ENCODE assay signal across 9 cellular contexts in the genomic region with DNA sequence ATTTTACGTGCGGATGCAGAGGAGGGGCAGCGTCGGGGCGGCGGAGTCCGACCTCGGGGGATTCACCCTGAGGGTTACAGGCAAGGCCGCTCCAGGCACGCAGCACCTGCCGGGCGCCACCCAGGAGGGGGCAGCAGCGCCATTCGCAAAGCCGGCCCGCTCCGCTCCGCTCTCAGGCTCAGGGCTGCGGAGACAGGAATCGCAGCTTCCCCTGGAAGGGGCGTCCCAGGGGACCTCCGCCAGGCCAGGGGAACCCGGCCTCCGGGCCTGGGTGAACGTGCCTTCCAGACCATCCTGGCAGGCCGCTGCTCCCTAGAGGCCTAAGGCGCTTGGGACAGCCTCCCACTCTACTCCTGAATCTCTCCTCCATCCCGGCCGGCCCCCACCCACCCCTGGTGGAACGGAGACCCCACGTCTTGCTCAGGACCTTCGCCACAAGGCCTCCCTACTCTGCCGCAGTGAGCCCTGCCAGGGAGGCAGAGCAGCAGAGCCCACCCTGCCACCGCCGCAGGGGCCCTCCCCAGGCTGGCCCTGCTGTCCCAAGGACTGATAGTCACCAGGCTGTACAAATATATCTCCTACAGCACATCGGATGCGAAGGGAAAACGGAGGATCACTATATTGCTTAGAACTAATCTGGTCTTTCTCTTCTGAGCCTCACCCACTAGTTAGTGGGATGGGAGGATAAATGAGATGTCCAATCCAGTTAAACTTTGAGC.
DNase-seq lines count a peak whose midpoint lies in the region; ATAC-seq, FAIRE-seq and TF ChIP-seq lines count a peak whose summit lies in the region.
"Had no signal": no experiment of that assay in that cellular context is flagged by ENCODE, and none has a peak within 500 bp of the region (broad histone marks: within the 10 kb centered on the region; RNA-seq: fewer than 3 reads in every experiment).

No MANE protein-coding gene starts in this region.

- no peak overlapping the region for H3K9ac ChIP-seq in HepG2 (ENCODE audit: insufficient read depth, low read depth, low read length)
- H3K9ac ChIP-seq: KMS-11 had no signal

- H3K4me1 ChIP-seq in HepG2 (ENCODE audit: insufficient read depth, low read length) = peaks cover 36% of the 10 kb centered on the region

- peak overlapping the region; percentile 52 for H3K4me2 ChIP-seq in HepG2 (ENCODE audit: low read depth, low read length)
- H3K4me2 ChIP-seq: KMS-11 had no signal

- H4K20me1 ChIP-seq in HepG2 (ENCODE audit: insufficient read depth, low read length) = no peaks in the 10 kb centered on the region

- TF ChIP-seq POLR2A in HepG2 (IDR thresholded peaks at IDR 0.05; ENCODE audit: insufficient read depth in 1 of 2, low read depth in 2 of 2, low read length in 2 of 2) = no peak

- no peaks in the 10 kb centered on the region for H3K79me2 ChIP-seq in HepG2 (ENCODE audit: insufficient read depth, low read length)

- H3K27me3 ChIP-seq in HepG2 (ENCODE audit: control insufficient read depth in 1 of 2, insufficient read depth in 2 of 2, low read length in 2 of 2) = peaks cover 5 to 50% of the 10 kb centered on the region in 2 experiments

- ATAC-seq in GM21390 (IDR thresholded peaks at IDR 0.05; ENCODE audit: unreplicated experiment) (peak; percentile 96), HepG2 (peak; percentile 98)
- ATAC-seq in activated CD4-positive, CD25-positive, alpha-beta regulatory T cell treated with anti-CD3 and anti-CD28 coated beads, Interleukin-2, amount 50 U/mL, for 24 hours = peak; percentile 83 to 92

- H3K27ac ChIP-seq in HepG2 (ENCODE audit: extremely low read length, insufficient read depth, low read length) = no peak overlapping the region
- H3K27ac ChIP-seq: KMS-11 had no signal

- no peaks in the 10 kb centered on the region for H3K36me3 ChIP-seq in HepG2 (replicated peaks in 1 of 2; ENCODE audit: control insufficient read depth in 1 of 2, insufficient read depth in 2 of 2, low read length in 2 of 2)

- CTCF ChIA-PET in HepG2 (lab: Yijun Ruan, JAX; ENCODE audit: low intra/inter-chr PET ratio, low total read pairs) = interaction anchor here (1.7 kb wide), 1 partner anchor 382 kb away, joined by 6 read pairs; no protein-coding TSS in a partner anchor

- no peak overlapping the region for H2AFZ ChIP-seq in HepG2 (ENCODE audit: low read length)

- DNase-seq in COLO668 (lab: John Stamatoyannopoulos, UW; ENCODE audit: unreplicated experiment) (peak; percentile 82), HT-29 (ENCODE audit: low spot score) (peak; percentile 48), cerebellar cortex (ENCODE audit: low spot score) (peak; percentile 50), HepG2 (ENCODE audit: low spot score) (peak; percentile 27), NCI-H748 treated with DMSO at 0.1 percent for 48 hours (lab: John Stamatoyannopoulos, UW) (no peak)
- DNase-seq in stimulated activated CD4-positive, alpha-beta T cell treated with anti-CD3 and anti-CD28 coated beads, TNF-alpha, amount 100 ng/mL, for 48 hours (ENCODE audit: low read depth in 3 of 3) = peak; percentile 67 to 79 (median 71)

- peak; percentile 28 for FAIRE-seq in HepG2 (lab: Jason Lieb, UNC)

- intact Hi-C loops in HepG2 (cut with micrococcal nuclease; ENCODE audit: unreplicated experiment) = loop anchor here (1.0 to 10.0 kb wide), 3 partner anchors 106 to 381 kb away; no protein-coding TSS in a partner anchor

- POLR2A ChIA-PET in HepG2 (lab: Yijun Ruan, JAX) = no interaction called here

- peak; percentile 94 for TF ChIP-seq CTCF in HepG2 (CRISPR knock-in tag; IDR thresholded peaks at IDR 0.05)

- H3K9me3 ChIP-seq in HepG2 (ENCODE audit: low read length) = 0 out of 2 replicates have a peak, but pooled peaks cover 7% of the 10 kb centered on the region

- in situ Hi-C loops in HepG2 (cut with HindIII; ENCODE audit: extremely low pct_ligation_motif_present, low pct_unique_long_range_greater_than_20kb) = loop anchor here (25.0 kb wide), 1 partner anchor 383 kb away; no protein-coding TSS in a partner anchor

- H3K4me3 ChIP-seq in HepG2 (replicated peaks in 1 of 3; ENCODE audit: insufficient read depth in 1 of 3, low read depth in 2 of 3, low read length in 3 of 3) = no peak overlapping the region; a peak in 1 of 6 replicates

- BruUV-seq in HepG2 (replicated peaks; lab: Mats Ljungman, UMichigan) = no TSS peak

- WGBS in HepG2 (ENCODE audit: low lambda C conversion rate) = 23% methylated on average over 8 of the region's 38 CpGs

- TF ChIP-seq RAD21 in HepG2 (CRISPR knock-in tag; IDR thresholded peaks at IDR 0.05) = peak; percentile 95

- TF ChIP-seq EP300 in HepG2 (IDR thresholded peaks at IDR 0.05; ENCODE audit: low read depth in 2 of 2, low read length in 2 of 2) (no peak), HepG2 (CRISPR knock-in tag; IDR thresholded peaks at IDR 0.05; ENCODE audit: borderline replicate concordance) (no peak)

TF ChIP-seq in HepG2, 621 proteins besides CTCF, POLR2A, EP300 and RAD21 (continues in another document):
- TF ChIP-seq XRCC5 (optimal IDR thresholded peaks at IDR 0.05; ENCODE audit: low read length) = peak; percentile 57
- TF ChIP-seq RXRB (CRISPR knock-in tag; IDR thresholded peaks at IDR 0.05; ENCODE audit: borderline replicate concordance) = peak; percentile 16; the same call in 1 of the 2 replicates
- TF ChIP-seq, protein P1, sequence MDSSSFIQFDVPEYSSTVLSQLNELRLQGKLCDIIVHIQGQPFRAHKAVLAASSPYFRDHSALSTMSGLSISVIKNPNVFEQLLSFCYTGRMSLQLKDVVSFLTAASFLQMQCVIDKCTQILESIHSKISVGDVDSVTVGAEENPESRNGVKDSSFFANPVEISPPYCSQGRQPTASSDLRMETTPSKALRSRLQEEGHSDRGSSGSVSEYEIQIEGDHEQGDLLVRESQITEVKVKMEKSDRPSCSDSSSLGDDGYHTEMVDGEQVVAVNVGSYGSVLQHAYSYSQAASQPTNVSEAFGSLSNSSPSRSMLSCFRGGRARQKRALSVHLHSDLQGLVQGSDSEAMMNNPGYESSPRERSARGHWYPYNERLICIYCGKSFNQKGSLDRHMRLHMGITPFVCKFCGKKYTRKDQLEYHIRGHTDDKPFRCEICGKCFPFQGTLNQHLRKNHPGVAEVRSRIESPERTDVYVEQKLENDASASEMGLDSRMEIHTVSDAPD (CRISPR knock-in tag; IDR thresholded peaks at IDR 0.05) = no peak
- no peak for TF ChIP-seq KDM4B (CRISPR knock-in tag; IDR thresholded peaks at IDR 0.05)
- 0 out of 2 replicates have a peak, but pooled peaks have one; percentile 58 for TF ChIP-seq ZNF329 (CRISPR knock-in tag; IDR thresholded peaks at IDR 0.05; ENCODE audit: low read depth)
- no peak for TF ChIP-seq ZSCAN22 (CRISPR knock-in tag; IDR thresholded peaks at IDR 0.05)
- no peak for TF ChIP-seq ZNF577 (CRISPR knock-in tag; IDR thresholded peaks at IDR 0.05; ENCODE audit: borderline replicate concordance, low read depth)
- no peak for TF ChIP-seq NR2C2 (CRISPR knock-in tag; IDR thresholded peaks at IDR 0.05; ENCODE audit: borderline replicate concordance)
- TF ChIP-seq, protein P2, sequence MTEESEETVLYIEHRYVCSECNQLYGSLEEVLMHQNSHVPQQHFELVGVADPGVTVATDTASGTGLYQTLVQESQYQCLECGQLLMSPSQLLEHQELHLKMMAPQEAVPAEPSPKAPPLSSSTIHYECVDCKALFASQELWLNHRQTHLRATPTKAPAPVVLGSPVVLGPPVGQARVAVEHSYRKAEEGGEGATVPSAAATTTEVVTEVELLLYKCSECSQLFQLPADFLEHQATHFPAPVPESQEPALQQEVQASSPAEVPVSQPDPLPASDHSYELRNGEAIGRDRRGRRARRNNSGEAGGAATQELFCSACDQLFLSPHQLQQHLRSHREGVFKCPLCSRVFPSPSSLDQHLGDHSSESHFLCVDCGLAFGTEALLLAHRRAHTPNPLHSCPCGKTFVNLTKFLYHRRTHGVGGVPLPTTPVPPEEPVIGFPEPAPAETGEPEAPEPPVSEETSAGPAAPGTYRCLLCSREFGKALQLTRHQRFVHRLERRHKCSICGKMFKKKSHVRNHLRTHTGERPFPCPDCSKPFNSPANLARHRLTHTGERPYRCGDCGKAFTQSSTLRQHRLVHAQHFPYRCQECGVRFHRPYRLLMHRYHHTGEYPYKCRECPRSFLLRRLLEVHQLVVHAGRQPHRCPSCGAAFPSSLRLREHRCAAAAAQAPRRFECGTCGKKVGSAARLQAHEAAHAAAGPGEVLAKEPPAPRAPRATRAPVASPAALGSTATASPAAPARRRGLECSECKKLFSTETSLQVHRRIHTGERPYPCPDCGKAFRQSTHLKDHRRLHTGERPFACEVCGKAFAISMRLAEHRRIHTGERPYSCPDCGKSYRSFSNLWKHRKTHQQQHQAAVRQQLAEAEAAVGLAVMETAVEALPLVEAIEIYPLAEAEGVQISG (CRISPR knock-in tag; IDR thresholded peaks at IDR 0.05) = peak; percentile 23; the same call in 1 of the 2 replicates
- TF ChIP-seq ZNF777 (CRISPR knock-in tag; IDR thresholded peaks at IDR 0.05) = peak; percentile 86
- TF ChIP-seq, protein P3, sequence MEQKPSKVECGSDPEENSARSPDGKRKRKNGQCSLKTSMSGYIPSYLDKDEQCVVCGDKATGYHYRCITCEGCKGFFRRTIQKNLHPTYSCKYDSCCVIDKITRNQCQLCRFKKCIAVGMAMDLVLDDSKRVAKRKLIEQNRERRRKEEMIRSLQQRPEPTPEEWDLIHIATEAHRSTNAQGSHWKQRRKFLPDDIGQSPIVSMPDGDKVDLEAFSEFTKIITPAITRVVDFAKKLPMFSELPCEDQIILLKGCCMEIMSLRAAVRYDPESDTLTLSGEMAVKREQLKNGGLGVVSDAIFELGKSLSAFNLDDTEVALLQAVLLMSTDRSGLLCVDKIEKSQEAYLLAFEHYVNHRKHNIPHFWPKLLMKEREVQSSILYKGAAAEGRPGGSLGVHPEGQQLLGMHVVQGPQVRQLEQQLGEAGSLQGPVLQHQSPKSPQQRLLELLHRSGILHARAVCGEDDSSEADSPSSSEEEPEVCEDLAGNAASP (CRISPR knock-in tag; IDR thresholded peaks at IDR 0.05; ENCODE audit: borderline replicate concordance) = 0 out of 2 replicates have a peak, but pooled peaks have one; percentile 11
- peak; percentile 44; the same call in 1 of the 2 replicates for TF ChIP-seq ZNF768 (CRISPR knock-in tag; IDR thresholded peaks at IDR 0.05)
- no peak for TF ChIP-seq ZNF224 (CRISPR knock-in tag; IDR thresholded peaks at IDR 0.05)
- TF ChIP-seq ZNF598 (CRISPR knock-in tag; IDR thresholded peaks at IDR 0.05; ENCODE audit: borderline replicate concordance) = no peak
- TF ChIP-seq ZNF33B (CRISPR knock-in tag; IDR thresholded peaks at IDR 0.05) = no peak
